Comparison of ENCODE assay signal across 9 cellular contexts in genomic region chr17:58416937-58417299, GRCh38. TPM values are rescaled to one million over a fixed set of nuclear protein-coding genes. Genes with fewer than 3 reads are reported as not detected.
DNase-seq lines count a peak whose midpoint lies in the region; ATAC-seq and TF ChIP-seq lines count a peak whose summit lies in the region.
"Had no signal": no experiment of that assay in that cellular context is flagged by ENCODE, and none has a peak within 500 bp of the region (broad histone marks: within the 10 kb centered on the region; RNA-seq: fewer than 3 reads in every experiment).

No MANE protein-coding gene starts in this region.

- H3K9me3 ChIP-seq in lung (ENCODE audit: control insufficient read depth in 2 of 2, insufficient read depth in 1 of 2, low read length in 1 of 2) = no peaks in the 10 kb centered on the region
- no peaks in the 10 kb centered on the region for H3K9me3 ChIP-seq in tibial nerve
- H3K9me3 ChIP-seq: SJSA1 had no signal

- no peak for TF ChIP-seq CTCF in MCF 10A (IDR thresholded peaks at IDR 0.05; ENCODE audit: unreplicated experiment)
- no peak for TF ChIP-seq CTCF in lung (IDR thresholded peaks at IDR 0.05; ENCODE audit: control extremely low read depth, extremely low read depth)
- no peak for TF ChIP-seq CTCF in tibial nerve (IDR thresholded peaks at IDR 0.05)

- no peaks in the 10 kb centered on the region for H3K36me3 ChIP-seq in lung (ENCODE audit: control insufficient read depth in 2 of 2, insufficient read depth in 2 of 2, low read length in 2 of 2)
- H3K36me3 ChIP-seq in tibial nerve = no peaks in the 10 kb centered on the region
- H3K36me3 ChIP-seq: SJSA1 had no signal

- H3K4me3 ChIP-seq in lung (no peak overlapping the region), tibial nerve (peak overlapping the region in 3 of 4 donors; percentile 31 to 45 (median 34))
- H3K4me3 ChIP-seq: SJSA1 had no signal

- intact Hi-C loops in activated CD4-positive, alpha-beta T cell treated with anti-CD3 and anti-CD28 coated beads, Interleukin-2, amount 10 ng/mL, durations not matched to agents 24 days and 14 days (cut with micrococcal nuclease) = loop anchor here (1.0 kb wide), 2 partner anchors 65 to 100 kb away; partner anchors contain the start of gene SUPT4H1
- intact Hi-C loops in MCF 10A (cut with micrococcal nuclease) = loop anchor here (1.0 to 2.0 kb wide), 3 partner anchors 14 to 100 kb away; partner anchors contain the start of gene SUPT4H1

- no peaks in the 10 kb centered on the region for H3K27me3 Mint-ChIP-seq in activated CD4-positive, alpha-beta T cell treated with anti-CD3 and anti-CD28 coated beads, Interleukin-2, amount 10 ng/mL, durations not matched to agents 24 days and 14 days
- H3K27me3 Mint-ChIP-seq in MCF 10A (ENCODE audit: insufficient read depth, unreplicated experiment) = peaks cover 21% of the 10 kb centered on the region

- peak overlapping the region; percentile 35 for H3K4me3 Mint-ChIP-seq in activated CD4-positive, alpha-beta T cell treated with anti-CD3 and anti-CD28 coated beads, Interleukin-2, amount 10 ng/mL, durations not matched to agents 24 days and 14 days
- H3K4me3 Mint-ChIP-seq in MCF 10A (ENCODE audit: unreplicated experiment) = peak overlapping the region; percentile 84

- H3K27me3 ChIP-seq in lung (ENCODE audit: control insufficient read depth, insufficient read depth) = no peaks in the 10 kb centered on the region
- no peaks in the 10 kb centered on the region for H3K27me3 ChIP-seq in tibial nerve

- H3K4me1 Mint-ChIP-seq in activated CD4-positive, alpha-beta T cell treated with anti-CD3 and anti-CD28 coated beads, Interleukin-2, amount 10 ng/mL, durations not matched to agents 24 days and 14 days = peaks cover 32% of the 10 kb centered on the region
- peaks cover 36% of the 10 kb centered on the region for H3K4me1 Mint-ChIP-seq in MCF 10A (ENCODE audit: insufficient read depth, unreplicated experiment)

- no peaks in the 10 kb centered on the region for H3K36me3 Mint-ChIP-seq in activated CD4-positive, alpha-beta T cell treated with anti-CD3 and anti-CD28 coated beads, Interleukin-2, amount 10 ng/mL, durations not matched to agents 24 days and 14 days (ENCODE audit: low read depth)
- peaks cover 1% of the 10 kb centered on the region for H3K36me3 Mint-ChIP-seq in MCF 10A (ENCODE audit: insufficient read depth, unreplicated experiment)

- POLR2A ChIA-PET in MCF 10A (lab: Yijun Ruan, JAX) = interaction anchor here (0.7 to 6.1 kb wide), 20 partner anchors 10 to 1331 kb away, joined by 3 to 436 read pairs (median 5); partner anchors contain the start of genes AKAP1, MKS1, MTMR4 and SUPT4H1

- ATAC-seq in lung (ENCODE audit: insufficient read depth, low FRiP score) (no peak), HG03457 (IDR thresholded peaks at IDR 0.05; ENCODE audit: unreplicated experiment) (no peak), GM21723 (IDR thresholded peaks at IDR 0.05; ENCODE audit: unreplicated experiment) (no peak)

- TF ChIP-seq EP300 in tibial nerve (IDR thresholded peaks at IDR 0.05) = no peak

- no peak for DNase-seq in activated CD4-positive, alpha-beta T cell treated with anti-CD3 and anti-CD28 coated beads, Interleukin-2, amount 10 ng/mL, durations not matched to agents 24 days and 14 days
- DNase-seq in activated CD4-positive, alpha-beta T cell treated with anti-CD3 and anti-CD28 coated beads for 1 hour = no peak
- DNase-seq in MCF 10A (ENCODE audit: unreplicated experiment) (no peak), lung (ENCODE audit: low spot score) (no peak), tibial nerve (ENCODE audit: low spot score in 2 of 2) (no peak)
- DNase-seq in activated effector memory CD4-positive, alpha-beta T cell treated with anti-CD3 and anti-CD28 coated beads, Interleukin-2, amount 50 U/mL, for 16 hours = no peak

- H3K27ac Mint-ChIP-seq in activated CD4-positive, alpha-beta T cell treated with anti-CD3 and anti-CD28 coated beads, Interleukin-2, amount 10 ng/mL, durations not matched to agents 24 days and 14 days = peak overlapping the region; percentile 42
- peak overlapping the region; percentile 95 for H3K27ac Mint-ChIP-seq in MCF 10A (ENCODE audit: low read depth, unreplicated experiment)

- peak overlapping the region; percentile 9 to 78 for H3K27ac ChIP-seq in lung (ENCODE audit: low read depth in 1 of 2, low read length in 1 of 2)
- peak overlapping the region in 3 of 4 donors; percentile 37 to 62 (median 52) for H3K27ac ChIP-seq in tibial nerve
- H3K27ac ChIP-seq: SJSA1 had no signal

- TF ChIP-seq POLR2A in tibial nerve (IDR thresholded peaks at IDR 0.05) = no peak

- BruUV-seq in MCF 10A (replicated peaks; lab: Mats Ljungman, UMichigan) = TSS peak; percentile 64

- CTCF ChIA-PET in MCF 10A (lab: Yijun Ruan, JAX) = interaction anchor here (0.6 to 2.6 kb wide), 16 partner anchors 10 to 418 kb away, joined by 3 to 54 read pairs (median 4); partner anchors contain the start of gene SUPT4H1

- 39 to 63% methylated on average over 6 of the region's 6 CpGs for WGBS in lung, 2 donors
- WGBS in tibial nerve, 2 donors = 44 to 48% methylated on average over 6 of the region's 6 CpGs

- no peaks in the 10 kb centered on the region for H3K4me1 ChIP-seq in lung (ENCODE audit: control insufficient read depth in 2 of 2, insufficient read depth in 2 of 2, low read length in 2 of 2)
- H3K4me1 ChIP-seq in tibial nerve = peaks cover 0 to 12% (median 0%) of the 10 kb centered on the region in 4 donors
- H3K4me1 ChIP-seq: SJSA1 had no signal

- H3K9me3 Mint-ChIP-seq in activated CD4-positive, alpha-beta T cell treated with anti-CD3 and anti-CD28 coated beads, Interleukin-2, amount 10 ng/mL, durations not matched to agents 24 days and 14 days = no peaks in the 10 kb centered on the region
- H3K9me3 Mint-ChIP-seq in MCF 10A (ENCODE audit: unreplicated experiment) = no peaks in the 10 kb centered on the region

RNA-seq across cellular contexts. Expression of gene RNF43, which starts 0.4 kb away (rescaled TPM):
- total RNA-seq in activated CD4-positive, alpha-beta T cell treated with anti-CD3 and anti-CD28 coated beads, Interleukin-2, amount 10 ng/mL, durations not matched to agents 24 days and 14 days = 0.95 and 1.6 TPM in 2 replicates
- total RNA-seq in MCF 10A (2022) = 6.7 and 7.9 TPM in 2 replicates
- 10 to 100 TPM; 10.5 to 32.9 TPM for total RNA-seq in lung
- polyA plus RNA-seq in lung = 1 to 10 TPM; 3.7 to 5.1 TPM
- total RNA-seq in tibial nerve = under 1 TPM; under 0.01 to 0.66 (median 0.50) TPM
